ENCODE assay signal across 9 cellular contexts in genomic region chr14:104870368-104871144, GRCh38. TPM values are rescaled to one million over a fixed set of nuclear protein-coding genes. Genes with fewer than 3 reads are reported as not detected.
DNase-seq lines count a peak whose midpoint lies in the region; ATAC-seq and TF ChIP-seq lines count a peak whose summit lies in the region.
"Had no signal": no experiment of that assay in that cellular context is flagged by ENCODE, and none has a peak within 500 bp of the region (broad histone marks: within the 10 kb centered on the region; RNA-seq: fewer than 3 reads in every experiment).

No MANE protein-coding gene starts in this region.

- peaks cover 7 to 49% of the 10 kb centered on the region in 2 experiments for H3K36me3 ChIP-seq in mesenchymal stem cell (ENCODE audit: control insufficient read depth in 1 of 2, insufficient read depth in 2 of 2, low read depth in 1 of 2, low read length in 2 of 2)

- H3K9me3 ChIP-seq in mesenchymal stem cell (ENCODE audit: control insufficient read depth, low read length): no peaks in the 10 kb centered on the region

- WGBS in mesenchymal stem cell: 79% methylated on average over 19 of the region's 21 CpGs

- H3K9me3 Mint-ChIP-seq in HFFc6: no peaks in the 10 kb centered on the region
- H3K9me3 Mint-ChIP-seq: IgD-negative memory B cell had no signal

- no peak overlapping the region for H3K4me3 Mint-ChIP-seq in HFFc6

- H3K27me3 Mint-ChIP-seq in HFFc6 (ENCODE audit: insufficient read depth): peaks cover 11% of the 10 kb centered on the region; the same call in 1 of the 2 replicates

- H2AK5ac ChIP-seq in mesenchymal stem cell (ENCODE audit: low read length, severe bottlenecking): no peak overlapping the region

- no peaks in the 10 kb centered on the region for H3K27me3 ChIP-seq in mesenchymal stem cell (ENCODE audit: control insufficient read depth in 1 of 2, insufficient read depth in 1 of 2, low read length in 2 of 2)

- ATAC-seq in HG03520 (IDR thresholded peaks at IDR 0.05; ENCODE audit: unreplicated experiment): no peak
- ATAC-seq in GM18868 (IDR thresholded peaks at IDR 0.05; ENCODE audit: unreplicated experiment): no peak

- H2BK15ac ChIP-seq in mesenchymal stem cell (ENCODE audit: low read depth, poor library complexity, severe bottlenecking): no peak overlapping the region

- H3K9ac ChIP-seq in mesenchymal stem cell (ENCODE audit: low read length): no peak overlapping the region

- no peak overlapping the region for H3K23ac ChIP-seq in mesenchymal stem cell (ENCODE audit: low read length in 2 of 2)

- H3K27ac ChIP-seq in mesenchymal stem cell (ENCODE audit: low read length, poor library complexity, severe bottlenecking): no peak overlapping the region

- no peak overlapping the region for H3K4me2 ChIP-seq in mesenchymal stem cell (ENCODE audit: low read length, poor library complexity, severe bottlenecking)

- DNase-seq in HFFc6 (no peak), fibroblast of the aortic adventitia (ENCODE audit: low read depth) (no peak), DMS79 (lab: John Stamatoyannopoulos, UW) (no peak), mesenchymal stem cell (no peak)
- peak; percentile 70 for DNase-seq in activated CD4-positive, alpha-beta T cell treated with anti-CD3 and anti-CD28 coated beads for 48 hours
- peak in 2 of 3 donors; percentile 21 to 44 for DNase-seq in stimulated activated CD4-positive, alpha-beta T cell treated with anti-CD3 and anti-CD28 coated beads, TNF-alpha, amount 100 ng/mL, for 48 hours (ENCODE audit: low read depth in 3 of 3)

- H3K27ac Mint-ChIP-seq in HFFc6: no peak overlapping the region
- H3K27ac Mint-ChIP-seq: IgD-negative memory B cell had no signal

- no peak overlapping the region for H4K8ac ChIP-seq in mesenchymal stem cell (ENCODE audit: low read length)

- H3K4me1 Mint-ChIP-seq in HFFc6 (ENCODE audit: low read depth): peaks cover 27% of the 10 kb centered on the region

- no peaks in the 10 kb centered on the region for H3K36me3 Mint-ChIP-seq in HFFc6 (ENCODE audit: low read depth)
- H3K36me3 Mint-ChIP-seq: IgD-negative memory B cell had no signal

- no peak overlapping the region for H2BK5ac ChIP-seq in mesenchymal stem cell (ENCODE audit: low read depth, low read length, poor library complexity, severe bottlenecking)

- peak; percentile 73 for TF ChIP-seq CTCF in HFFc6 (IDR thresholded peaks at IDR 0.05)
- peak; percentile 36 for TF ChIP-seq CTCF in fibroblast of the aortic adventitia (IDR thresholded peaks at IDR 0.05; ENCODE audit: insufficient read depth, low read length)

- no peak overlapping the region for H2BK12ac ChIP-seq in mesenchymal stem cell (ENCODE audit: low read length in 2 of 2)

- H3K79me1 ChIP-seq in mesenchymal stem cell (replicated peaks; ENCODE audit: low read length, poor library complexity, severe bottlenecking): peaks cover 60% of the 10 kb centered on the region

- H4K91ac ChIP-seq in mesenchymal stem cell (ENCODE audit: low read length): no peak overlapping the region

- no peak overlapping the region for H3K4me3 ChIP-seq in fibroblast of the aortic adventitia (ENCODE audit: low read depth, low read length)
- H3K4me3 ChIP-seq in mesenchymal stem cell (ENCODE audit: insufficient read depth in 1 of 2, low read depth in 1 of 2, low read length in 2 of 2): no peak overlapping the region

- H3K4me1 ChIP-seq in mesenchymal stem cell (ENCODE audit: control insufficient read depth, insufficient read depth, low read depth, low read length): peaks cover 61% of the 10 kb centered on the region

- H3K4ac ChIP-seq in mesenchymal stem cell (ENCODE audit: low read depth in 1 of 2, low read length in 2 of 2): no peak overlapping the region

- no peak overlapping the region for H3K18ac ChIP-seq in mesenchymal stem cell (ENCODE audit: low read depth in 1 of 2, low read length in 2 of 2)

- H2BK120ac ChIP-seq in mesenchymal stem cell (ENCODE audit: low read depth, low read length): no peak overlapping the region

- H3K14ac ChIP-seq in mesenchymal stem cell (ENCODE audit: low read length in 2 of 2): no peak overlapping the region

- no peak overlapping the region for H2AFZ ChIP-seq in mesenchymal stem cell (ENCODE audit: low read depth, low read length)

RNA-seq across cellular contexts. Expression of gene CEP170B, which starts 5.5 kb away (rescaled TPM):
- total RNA-seq in HFFc6 (2021; fragmentation: NEBNext Ultra II Directional; extraction: Animal tissue kit (Norgen Biotek cat#: 25700)): 10 to 100 TPM; 29.9 to 34.9 (median 32.0) TPM
- total RNA-seq in fibroblast of the aortic adventitia (ENCODE audit: low replicate concordance): 8.2 and 18.2 TPM in 2 replicates
- 11.4 TPM for polyA plus RNA-seq in mesenchymal stem cell (2013, experiment 1 of 2)
- polyA plus RNA-seq in mesenchymal stem cell (2013, experiment 2 of 2): 11.1 TPM
- polyA plus RNA-seq: IgD-negative memory B cell had no signal

RNA-seq across cellular contexts. Expression of gene PLD4, which starts 54.1 kb away (rescaled TPM):
- total RNA-seq in HFFc6 (2021; fragmentation: NEBNext Ultra II Directional; extraction: Animal tissue kit (Norgen Biotek cat#: 25700)): under 1 TPM; 0.05 to 0.18 (median 0.11) TPM
- total RNA-seq in fibroblast of the aortic adventitia (ENCODE audit: low replicate concordance): 0.09 and 0.16 TPM in 2 replicates
- 0.01 TPM for polyA plus RNA-seq in mesenchymal stem cell (2013, experiment 1 of 2)
- not detected for polyA plus RNA-seq in mesenchymal stem cell (2013, experiment 2 of 2)

Comparison
In these comparisons a context has a peak if more than half of its experiments do, and no peak if none do; other contexts are left out.
1. DNase-seq: peak in activated CD4-positive, alpha-beta T cell treated with anti-CD3 and anti-CD28 coated beads for 48 hours (single experiment) and stimulated activated CD4-positive, alpha-beta T cell treated with anti-CD3 and anti-CD28 coated beads, TNF-alpha, amount 100 ng/mL, for 48 hours (2 of 3); none in HFFc6 (single experiment), fibroblast of the aortic adventitia (single experiment), DMS79 (single experiment) and mesenchymal stem cell (single experiment).